Comparison of ENCODE assay signal across 24 cellular contexts in the genomic region with DNA sequence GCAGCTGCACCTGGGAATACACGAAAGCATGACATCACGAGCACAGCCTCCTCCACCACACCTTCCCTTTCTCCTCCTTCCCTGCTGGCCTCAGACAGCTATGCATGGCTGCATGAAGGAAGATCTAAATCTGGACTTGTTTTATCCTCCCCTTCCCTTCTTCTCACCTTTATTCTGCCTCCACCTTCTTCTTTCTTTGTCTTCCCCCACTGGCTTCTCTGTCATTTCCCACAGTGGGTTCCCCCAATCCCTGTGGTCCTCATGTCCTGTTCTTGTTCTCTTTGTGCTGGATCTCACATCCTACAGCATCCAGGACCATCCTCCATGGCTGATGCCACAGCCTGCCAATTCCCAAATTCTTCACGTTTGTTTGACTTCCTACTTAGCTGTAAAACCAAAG. TPM values are rescaled to one million over a fixed set of nuclear protein-coding genes. Genes with fewer than 3 reads are reported as not detected.
"Had no signal": no experiment of that assay in that cellular context is flagged by ENCODE, and none has a peak within 500 bp of the region (broad histone marks: within the 10 kb centered on the region; RNA-seq: fewer than 3 reads in every experiment).

No MANE protein-coding gene starts in this region.

- H3K9me3 Mint-ChIP-seq: activated naive CD4-positive, alpha-beta T cell treated with anti-CD3 and anti-CD28 coated beads, Interleukin-2, amount 50 U/mL, for 72 hours; activated T-cell treated with anti-CD3 and anti-CD28 coated beads, Interleukin-2, amount 50 U/mL, for 4 hours; activated T-helper 2 cell treated with anti-CD3 and anti-CD28 coated beads, Interferon-gamma antibody, Interleukin-2, Interleukin-4, amounts not matched to agents 10 μg/mL and 5 μg/mL and 100 μg/mL, durations not matched to agents 14 hours and 24 hours and 36 hours; mesothelial cell of epicardium; naive thymus-derived CD8-positive, alpha-beta T cell; neural progenitor cell had no signal

- DNase-seq: activated CD4-positive, alpha-beta T cell treated with anti-CD3 and anti-CD28 coated beads for 48 hours; activated CD4-positive, alpha-beta T cell treated with anti-CD3 and anti-CD28 coated beads, Interleukin-2, amount 50 U/mL, for 48 hours; activated naive CD4-positive, alpha-beta T cell; activated T-cell treated with anti-CD3 and anti-CD28 coated beads, Interleukin-2, amount 50 U/mL, for 4 hours; cerebellar nuclear complex; cortex of kidney; foreskin melanocyte; glutamatergic neuron; islet precursor cell; left ventricle myocardium inferior; naive thymus-derived CD8-positive, alpha-beta T cell; right cardiac atrium; stimulated activated naive CD4-positive, alpha-beta T cell treated with Interleukin-2 at 50 U/mL for 16 hours; T-helper 17 cell; T1000; WERI-Rb-1 had no signal

- H3K4me1 Mint-ChIP-seq: naive thymus-derived CD8-positive, alpha-beta T cell had no signal

- H3K4me3 ChIP-seq: left ventricle myocardium inferior, neural progenitor cell, SK-N-MC, tibial nerve had no signal

- ATAC-seq: activated CD4-positive, CD25-positive, alpha-beta regulatory T cell treated with anti-CD3 and anti-CD28 coated beads, Interleukin-2, amount 50 U/mL, for 24 hours; activated naive CD4-positive, alpha-beta T cell treated with anti-CD3 and anti-CD28 coated beads, Interleukin-2, amount 50 U/mL, for 72 hours; activated T-cell treated with anti-CD3 and anti-CD28 coated beads, Interleukin-2, amount 50 U/mL, for 4 hours; esophagus mucosa; naive thymus-derived CD8-positive, alpha-beta T cell; right cardiac atrium; T-helper 17 cell had no signal

- H3K27ac Mint-ChIP-seq: activated T-helper 2 cell treated with anti-CD3 and anti-CD28 coated beads, Interferon-gamma antibody, Interleukin-2, Interleukin-4, amounts not matched to agents 10 μg/mL and 5 μg/mL and 100 μg/mL, durations not matched to agents 14 hours and 24 hours and 36 hours; mesothelial cell of epicardium; neural progenitor cell; T-helper 17 cell had no signal

- H3K4me3 Mint-ChIP-seq: activated T-cell treated with anti-CD3 and anti-CD28 coated beads, Interleukin-2, amount 50 U/mL, for 4 hours; mesothelial cell of epicardium; naive thymus-derived CD8-positive, alpha-beta T cell; neural progenitor cell; T-helper 17 cell had no signal

- H3K27ac ChIP-seq: left ventricle myocardium inferior, neural progenitor cell, SK-N-MC, WERI-Rb-1 had no signal

- H3K36me3 Mint-ChIP-seq: activated naive CD4-positive, alpha-beta T cell treated with anti-CD3 and anti-CD28 coated beads, Interleukin-2, amount 50 U/mL, for 72 hours; mesothelial cell of epicardium; naive thymus-derived CD8-positive, alpha-beta T cell had no signal

- H3K9me3 ChIP-seq: left ventricle myocardium inferior, tibial nerve had no signal

- H3K36me3 ChIP-seq: neural progenitor cell had no signal

- H3K27me3 ChIP-seq: neural progenitor cell, tibial nerve had no signal

RNA-seq across cellular contexts. Expression of gene S1PR3, which starts 16.3 kb away (rescaled TPM):
- total RNA-seq: naive thymus-derived CD8-positive, alpha-beta T cell had no signal
